ENCODE assay signal across 17 cellular contexts in genomic region chr5:44603496-44604272, GRCh38.
DNase-seq lines count a peak whose midpoint lies in the region; ATAC-seq and TF ChIP-seq lines count a peak whose summit lies in the region.
"Had no signal": no experiment of that assay in that cellular context is flagged by ENCODE, and none has a peak within 500 bp of the region (broad histone marks: within the 10 kb centered on the region; RNA-seq: fewer than 3 reads in every experiment).

No MANE protein-coding gene starts in this region.

- H3K4ac ChIP-seq in trophoblast cell (ENCODE audit: low read depth, low read length), result no peak overlapping the region

- no peak overlapping the region for H3K23ac ChIP-seq in trophoblast cell (ENCODE audit: low read length)

- no peak overlapping the region for H2BK12ac ChIP-seq in trophoblast cell (ENCODE audit: low read length)

- H2AFZ ChIP-seq in trophoblast cell (ENCODE audit: insufficient read depth, low read length, poor library complexity), result peak overlapping the region; percentile 24

- H3K4me1 Mint-ChIP-seq in activated CD4-positive, alpha-beta T cell treated with anti-CD3 and anti-CD28 coated beads for 36 hours, result no peaks in the 10 kb centered on the region
- no peaks in the 10 kb centered on the region for H3K4me1 Mint-ChIP-seq in activated CD4-positive, alpha-beta T cell treated with anti-CD3 and anti-CD28 coated beads, Interleukin-2, amount 10 ng/mL, durations not matched to agents 24 days and 14 days
- H3K4me1 Mint-ChIP-seq in CD4-positive, alpha-beta memory T cell, result no peaks in the 10 kb centered on the region
- H3K4me1 Mint-ChIP-seq: activated naive CD8-positive, alpha-beta T cell treated with anti-CD3 and anti-CD28 coated beads, Interleukin-2, amount 10 ng/mL, durations not matched to agents 7 days and 5 days; central memory CD8-positive, alpha-beta T cell had no signal

- no peak overlapping the region for H2AK5ac ChIP-seq in trophoblast cell (ENCODE audit: low read length)

- peak overlapping the region; percentile 12 for H2BK5ac ChIP-seq in trophoblast cell (ENCODE audit: low read depth, low read length, poor library complexity)

- H3K9ac ChIP-seq in trophoblast cell (ENCODE audit: low read length), result no peak overlapping the region

- H3K36me3 Mint-ChIP-seq in activated CD4-positive, alpha-beta T cell treated with anti-CD3 and anti-CD28 coated beads for 36 hours (ENCODE audit: low read depth), result no peaks in the 10 kb centered on the region
- H3K36me3 Mint-ChIP-seq in activated CD4-positive, alpha-beta T cell treated with anti-CD3 and anti-CD28 coated beads, Interleukin-2, amount 10 ng/mL, durations not matched to agents 24 days and 14 days (ENCODE audit: low read depth), result no peaks in the 10 kb centered on the region
- no peaks in the 10 kb centered on the region for H3K36me3 Mint-ChIP-seq in CD4-positive, alpha-beta memory T cell
- H3K36me3 Mint-ChIP-seq: activated naive CD8-positive, alpha-beta T cell treated with anti-CD3 and anti-CD28 coated beads, Interleukin-2, amount 10 ng/mL, durations not matched to agents 7 days and 5 days had no signal

- H3K4me1 ChIP-seq in trophoblast cell (ENCODE audit: control insufficient read depth in 1 of 2, insufficient read depth in 2 of 2, low read length in 2 of 2), result peaks cover 4 to 7% of the 10 kb centered on the region in 2 experiments
- no peaks in the 10 kb centered on the region for H3K4me1 ChIP-seq in CD4-positive, alpha-beta memory T cell (ENCODE audit: insufficient read depth, low read length)
- H3K4me1 ChIP-seq: heart left ventricle, thyroid gland had no signal

- no peaks in the 10 kb centered on the region for H3K27me3 ChIP-seq in trophoblast cell (ENCODE audit: insufficient read depth, low read length)
- H3K27me3 ChIP-seq in CD4-positive, alpha-beta memory T cell (ENCODE audit: insufficient read depth, low read length), result no peaks in the 10 kb centered on the region
- H3K27me3 ChIP-seq: heart left ventricle, thyroid gland had no signal

- H3K9me3 ChIP-seq in trophoblast cell (ENCODE audit: insufficient read depth, low read depth, low read length), result no peaks in the 10 kb centered on the region
- no peaks in the 10 kb centered on the region for H3K9me3 ChIP-seq in CD4-positive, alpha-beta memory T cell (ENCODE audit: control insufficient read depth in 1 of 2, low read length in 2 of 2)
- H3K9me3 ChIP-seq: heart left ventricle, thyroid gland had no signal

- no peak overlapping the region for H4K8ac ChIP-seq in trophoblast cell (ENCODE audit: low read depth, low read length)

- H3K4me3 Mint-ChIP-seq in activated CD4-positive, alpha-beta T cell treated with anti-CD3 and anti-CD28 coated beads for 36 hours, result no peak overlapping the region
- no peak overlapping the region for H3K4me3 Mint-ChIP-seq in activated CD4-positive, alpha-beta T cell treated with anti-CD3 and anti-CD28 coated beads, Interleukin-2, amount 10 ng/mL, durations not matched to agents 24 days and 14 days
- no peak overlapping the region for H3K4me3 Mint-ChIP-seq in CD4-positive, alpha-beta memory T cell
- H3K4me3 Mint-ChIP-seq: activated naive CD8-positive, alpha-beta T cell treated with anti-CD3 and anti-CD28 coated beads, Interleukin-2, amount 10 ng/mL, durations not matched to agents 7 days and 5 days; central memory CD8-positive, alpha-beta T cell had no signal

- ATAC-seq in activated CD4-positive, alpha-beta T cell treated with anti-CD3 and anti-CD28 coated beads for 36 hours, result no peak
- no peak for ATAC-seq in HG03354 (IDR thresholded peaks at IDR 0.05; ENCODE audit: poor library complexity, severe bottlenecking, unreplicated experiment)
- ATAC-seq: heart left ventricle, left lobe of liver had no signal

- peak; percentile 21 for DNase-seq in activated CD4-positive, alpha-beta T cell treated with anti-CD3 and anti-CD28 coated beads for 36 hours
- no peak for DNase-seq in activated CD4-positive, alpha-beta T cell treated with anti-CD3 and anti-CD28 coated beads, Interleukin-2, amount 10 ng/mL, durations not matched to agents 24 days and 14 days
- no peak for DNase-seq in LNCaP clone FGC (ENCODE audit: low read depth)
- peak; percentile 0 for DNase-seq in amniotic epithelial cell (ENCODE audit: low read depth)
- peak; percentile 17 to 41 for DNase-seq in trophoblast cell
- no peak for DNase-seq in GDM1 (lab: John Stamatoyannopoulos, UW)
- no peak for DNase-seq in CD4-positive, alpha-beta memory T cell
- DNase-seq: activated naive CD8-positive, alpha-beta T cell treated with anti-CD3 and anti-CD28 coated beads, Interleukin-2, amount 10 ng/mL, durations not matched to agents 7 days and 5 days; NCI-H1436 treated with DMSO at 0.1 percent for 48 hours; NCI-H526 treated with DMSO at 0.1 percent for 48 hours; thyroid gland had no signal

- no peaks in the 10 kb centered on the region for H3K79me2 ChIP-seq in trophoblast cell (ENCODE audit: control insufficient read depth, insufficient read depth, low read length, poor library complexity)

- H3K27ac ChIP-seq in trophoblast cell (ENCODE audit: low read depth, low read length), result no peak overlapping the region
- H3K27ac ChIP-seq in CD4-positive, alpha-beta memory T cell (ENCODE audit: low read depth, low read length), result no peak overlapping the region
- H3K27ac ChIP-seq: heart left ventricle, SK-N-MC, thyroid gland, VCaP had no signal

- POLR2A ChIA-PET in activated CD4-positive, alpha-beta T cell treated with anti-CD3 and anti-CD28 coated beads for 36 hours (lab: Charles Lee), result no interaction called here
- POLR2A ChIA-PET in CD4-positive, alpha-beta memory T cell (lab: Charles Lee; ENCODE audit: partially characterized antibody), result no interaction called here

- intact Hi-C loops in activated CD4-positive, alpha-beta T cell treated with anti-CD3 and anti-CD28 coated beads for 36 hours (cut with DNase I, micrococcal nuclease), result no loop called here
- intact Hi-C loops in activated CD4-positive, alpha-beta T cell treated with anti-CD3 and anti-CD28 coated beads, Interleukin-2, amount 10 ng/mL, durations not matched to agents 24 days and 14 days (cut with micrococcal nuclease), result no loop called here
- intact Hi-C loops in CD4-positive, alpha-beta memory T cell (cut with micrococcal nuclease), result no loop called here

- no CpG with 5 or more reads among the region's 8 CpGs for WGBS in trophoblast cell (ENCODE audit: extremely low coverage, insufficient coverage, insufficient read length)

- no peak overlapping the region for H3K4me2 ChIP-seq in trophoblast cell (ENCODE audit: low read length)

- H3K4me3 ChIP-seq in LNCaP clone FGC (ENCODE audit: low read depth, low read length) (no peak overlapping the region), trophoblast cell (ENCODE audit: low read depth, low read length) (no peak overlapping the region)
- no peak overlapping the region for H3K4me3 ChIP-seq in CD4-positive, alpha-beta memory T cell (ENCODE audit: low read length in 2 of 2)
- H3K4me3 ChIP-seq: heart left ventricle, SK-N-MC, thyroid gland had no signal

- no peak overlapping the region for H2BK120ac ChIP-seq in trophoblast cell (ENCODE audit: insufficient read depth, low read length, poor library complexity)

- TF ChIP-seq CTCF in LNCaP clone FGC (IDR thresholded peaks at IDR 0.05; ENCODE audit: control insufficient read depth, extremely low read depth, insufficient read depth), result peak; percentile 34; the same call in 1 of the 2 replicates

- H3K36me3 ChIP-seq in trophoblast cell (ENCODE audit: control insufficient read depth in 1 of 2, insufficient read depth in 2 of 2, low read length in 2 of 2), result no peaks in the 10 kb centered on the region
- H3K36me3 ChIP-seq in CD4-positive, alpha-beta memory T cell (ENCODE audit: insufficient read depth, low read length), result no peaks in the 10 kb centered on the region
- H3K36me3 ChIP-seq: heart left ventricle, thyroid gland had no signal

- H4K12ac ChIP-seq in trophoblast cell (ENCODE audit: low read depth, low read length), result no peak overlapping the region

- no peaks in the 10 kb centered on the region for H3K79me1 ChIP-seq in trophoblast cell (ENCODE audit: low read length)

- CTCF ChIA-PET in activated CD4-positive, alpha-beta T cell treated with anti-CD3 and anti-CD28 coated beads for 36 hours (lab: Charles Lee), result interaction anchor here (0.9 kb wide), 1 partner anchor 972 kb away, joined by 3 read pairs; no protein-coding TSS in a partner anchor
- CTCF ChIA-PET in CD4-positive, alpha-beta memory T cell (lab: Charles Lee; ENCODE audit: partially characterized antibody), result no interaction called here

- no peaks in the 10 kb centered on the region for H3K27me3 Mint-ChIP-seq in activated CD4-positive, alpha-beta T cell treated with anti-CD3 and anti-CD28 coated beads for 36 hours
- H3K27me3 Mint-ChIP-seq in activated CD4-positive, alpha-beta T cell treated with anti-CD3 and anti-CD28 coated beads, Interleukin-2, amount 10 ng/mL, durations not matched to agents 24 days and 14 days, result no peaks in the 10 kb centered on the region
- H3K27me3 Mint-ChIP-seq in CD4-positive, alpha-beta memory T cell, result no peaks in the 10 kb centered on the region
- H3K27me3 Mint-ChIP-seq: activated naive CD8-positive, alpha-beta T cell treated with anti-CD3 and anti-CD28 coated beads, Interleukin-2, amount 10 ng/mL, durations not matched to agents 7 days and 5 days; central memory CD8-positive, alpha-beta T cell had no signal

- H3K9me3 Mint-ChIP-seq in activated CD4-positive, alpha-beta T cell treated with anti-CD3 and anti-CD28 coated beads for 36 hours (ENCODE audit: low read depth), result peaks cover 11% of the 10 kb centered on the region
- peaks cover 4% of the 10 kb centered on the region for H3K9me3 Mint-ChIP-seq in activated CD4-positive, alpha-beta T cell treated with anti-CD3 and anti-CD28 coated beads, Interleukin-2, amount 10 ng/mL, durations not matched to agents 24 days and 14 days
- H3K9me3 Mint-ChIP-seq in CD4-positive, alpha-beta memory T cell, result peaks cover 0 to 12% (median 6%) of the 10 kb centered on the region in 8 donors

- H3K14ac ChIP-seq in trophoblast cell (ENCODE audit: low read length), result no peak overlapping the region

- H3K27ac Mint-ChIP-seq in activated CD4-positive, alpha-beta T cell treated with anti-CD3 and anti-CD28 coated beads for 36 hours, result no peak overlapping the region
- H3K27ac Mint-ChIP-seq in activated CD4-positive, alpha-beta T cell treated with anti-CD3 and anti-CD28 coated beads, Interleukin-2, amount 10 ng/mL, durations not matched to agents 24 days and 14 days, result no peak overlapping the region
- H3K27ac Mint-ChIP-seq in CD4-positive, alpha-beta memory T cell, result no peak overlapping the region
- H3K27ac Mint-ChIP-seq: activated naive CD8-positive, alpha-beta T cell treated with anti-CD3 and anti-CD28 coated beads, Interleukin-2, amount 10 ng/mL, durations not matched to agents 7 days and 5 days had no signal

- peak overlapping the region; percentile 47 for H4K91ac ChIP-seq in trophoblast cell (ENCODE audit: low read depth, low read length)

- H3K18ac ChIP-seq in trophoblast cell (ENCODE audit: low read length), result no peak overlapping the region

Comparison
In these comparisons a context has a peak if more than half of its experiments do, and no peak if none do; other contexts are left out.
1. DNase-seq: peak in activated CD4-positive, alpha-beta T cell treated with anti-CD3 and anti-CD28 coated beads for 36 hours (single experiment), amniotic epithelial cell (single experiment) and trophoblast cell (2 of 2); none in activated CD4-positive, alpha-beta T cell treated with anti-CD3 and anti-CD28 coated beads, Interleukin-2, amount 10 ng/mL, durations not matched to agents 24 days and 14 days (single experiment), LNCaP clone FGC (single experiment), GDM1 (single experiment) and CD4-positive, alpha-beta memory T cell (0 of 5).